Comparison of ENCODE assay signal across 11 cellular contexts in the genomic region with DNA sequence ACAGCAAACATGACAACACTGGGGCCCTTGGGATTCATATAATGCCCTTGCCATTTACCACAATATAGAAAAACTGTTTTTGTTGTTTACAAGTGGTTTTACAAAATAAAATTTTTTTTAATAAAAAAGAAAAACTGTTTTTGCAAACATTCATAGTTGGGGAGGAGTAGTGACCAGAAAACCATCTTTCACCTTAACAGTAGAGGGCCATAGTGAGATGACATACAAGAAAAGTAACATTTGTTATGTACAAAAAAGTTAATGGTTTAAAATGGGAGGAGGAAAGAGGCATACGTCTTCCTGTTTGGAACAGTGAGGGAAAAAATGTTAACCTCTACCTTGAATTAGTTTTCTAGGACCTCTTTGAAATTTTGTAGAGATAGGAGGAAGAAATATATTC. TPM values are rescaled to one million over a fixed set of nuclear protein-coding genes. Genes with fewer than 3 reads are reported as not detected.
"Had no signal": no experiment of that assay in that cellular context is flagged by ENCODE, and none has a peak within 500 bp of the region (broad histone marks: within the 10 kb centered on the region; RNA-seq: fewer than 3 reads in every experiment).

No MANE protein-coding gene starts in this region.

RNA-seq across cellular contexts. Expression of gene GJA8, which starts 56.3 kb away (rescaled TPM):
- total RNA-seq: activated B cell treated with CpG ODN at 0.5 μM for 24 hours; activated CD4-positive, alpha-beta memory T cell treated with anti-CD3 and anti-CD28 coated beads for 36 hours; activated CD4-positive, alpha-beta T cell treated with anti-CD3 and anti-CD28 coated beads, Interleukin-2, amount 10 ng/mL, durations not matched to agents 24 days and 14 days; activated CD8-positive, alpha-beta memory T cell treated with anti-CD3 and anti-CD28 coated beads, Interleukin-2, amount 10 ng/mL, durations not matched to agents 7 days and 5 days; activated CD8-positive, alpha-beta T cell treated with anti-CD3 and anti-CD28 coated beads for 36 hours; activated naive CD8-positive, alpha-beta T cell treated with anti-CD3 and anti-CD28 coated beads, Interleukin-2, amount 10 ng/mL, durations not matched to agents 7 days and 5 days; activated T-helper 2 cell treated with anti-CD3 and anti-CD28 coated beads, Interferon-gamma antibody, Interleukin-2, Interleukin-4, amounts not matched to agents 10 μg/mL and 5 μg/mL and 100 μg/mL, durations not matched to agents 14 hours and 24 hours and 36 hours; ascending aorta; bronchial epithelial cell; cardiac muscle cell had no signal
- polyA plus RNA-seq: adipose tissue, cardiac muscle cell had no signal
